10 cellular contexts compared by ENCODE assay signal in the genomic region with DNA sequence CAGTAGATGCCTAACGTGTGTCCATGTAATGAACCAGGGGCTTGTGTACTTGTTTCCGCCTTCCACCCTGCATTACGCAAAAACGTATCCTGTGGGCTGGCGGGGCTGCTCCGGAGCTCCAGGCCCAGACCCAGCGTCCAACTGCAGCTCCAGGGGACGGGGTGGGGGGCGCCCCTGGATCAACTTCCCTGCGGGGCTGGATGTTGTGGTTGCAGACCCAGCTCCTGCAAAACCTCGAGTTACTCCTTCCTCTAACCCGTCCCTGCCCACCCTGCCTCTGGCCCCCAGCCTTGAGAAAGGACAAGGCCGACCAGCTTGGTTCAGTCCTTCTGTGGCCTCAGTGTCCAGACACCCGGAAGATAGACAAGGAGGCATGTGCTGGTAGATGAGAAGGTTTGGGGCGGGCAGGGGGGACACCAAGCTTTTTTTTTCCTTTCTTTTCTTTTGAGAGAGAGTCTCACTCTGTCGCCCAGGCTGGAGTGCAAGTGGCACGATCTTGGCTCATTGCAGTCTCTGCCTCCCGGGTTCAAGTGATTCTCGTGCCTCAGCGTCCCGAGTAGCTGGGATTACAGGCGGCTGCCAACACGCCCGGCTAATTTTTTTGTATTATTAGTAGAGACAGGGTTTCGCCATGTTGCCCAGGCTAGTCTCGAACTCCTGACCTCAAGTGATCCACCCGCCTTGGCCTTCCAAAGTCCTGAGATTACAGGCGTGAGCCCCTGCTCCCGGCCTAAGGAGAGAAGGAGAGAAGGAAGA. TPM values are rescaled to one million over a fixed set of nuclear protein-coding genes. Genes with fewer than 3 reads are reported as not detected.
A peak's percentile ranks its signal among the peaks of the same experiment; 100 is the strongest.
DNase-seq lines count a peak whose midpoint lies in the region; ATAC-seq and TF ChIP-seq lines count a peak whose summit lies in the region.
"Had no signal": no experiment of that assay in that cellular context is flagged by ENCODE, and none has a peak within 500 bp of the region (broad histone marks: within the 10 kb centered on the region; RNA-seq: fewer than 3 reads in every experiment).

No MANE protein-coding gene starts in this region.

- H3K27ac ChIP-seq in layer of hippocampus (ENCODE audit: low read depth, low read length), result peak overlapping the region; percentile 64
- H3K27ac ChIP-seq in thoracic aorta, result peak overlapping the region; percentile 63 to 81

- no peak for ATAC-seq in activated naive CD8-positive, alpha-beta T cell treated with anti-CD3 and anti-CD28 coated beads, Interleukin-2, amount 50 U/mL, for 24 hours
- ATAC-seq in thoracic aorta (ENCODE audit: insufficient number of reproducible peaks, low FRiP score, low read depth), result no peak
- ATAC-seq in HG02981 (IDR thresholded peaks at IDR 0.05; ENCODE audit: unreplicated experiment), result no peak

- no peaks in the 10 kb centered on the region for H3K27me3 ChIP-seq in layer of hippocampus (ENCODE audit: control insufficient read depth, insufficient read depth, low read length)
- no peaks in the 10 kb centered on the region for H3K27me3 ChIP-seq in thoracic aorta (replicated peaks; ENCODE audit: insufficient read depth)

- TF ChIP-seq CTCF in thoracic aorta (IDR thresholded peaks at IDR 0.05), result no peak

- peak overlapping the region; percentile 95 for H3K4me3 ChIP-seq in thoracic aorta

- H3K36me3 Mint-ChIP-seq in T-helper 2 cell treated with Interferon-gamma antibody and Interleukin-4, amounts not matched to agents 5 μg/mL and 100 μg/mL, for 36 hours (ENCODE audit: low read depth), result peaks cover 17% of the 10 kb centered on the region
- peaks cover 7% of the 10 kb centered on the region for H3K36me3 Mint-ChIP-seq in activated naive CD8-positive, alpha-beta T cell treated with anti-CD3 and anti-CD28 coated beads, Interleukin-2, amount 50 U/mL, for 24 hours (ENCODE audit: low read depth)

- H3K4me3 Mint-ChIP-seq in T-helper 2 cell treated with Interferon-gamma antibody and Interleukin-4, amounts not matched to agents 5 μg/mL and 100 μg/mL, for 36 hours, result peak overlapping the region; percentile 98
- H3K4me3 Mint-ChIP-seq in activated naive CD8-positive, alpha-beta T cell treated with anti-CD3 and anti-CD28 coated beads, Interleukin-2, amount 50 U/mL, for 24 hours, result peak overlapping the region; percentile 96

- H3K4me1 ChIP-seq in thoracic aorta (ENCODE audit: control insufficient read depth in 1 of 2, low read depth in 2 of 2), result peaks cover 12 to 20% of the 10 kb centered on the region in 2 donors

- H3K27me3 Mint-ChIP-seq in T-helper 2 cell treated with Interferon-gamma antibody and Interleukin-4, amounts not matched to agents 5 μg/mL and 100 μg/mL, for 36 hours (ENCODE audit: low read depth), result no peaks in the 10 kb centered on the region
- no peaks in the 10 kb centered on the region for H3K27me3 Mint-ChIP-seq in activated naive CD8-positive, alpha-beta T cell treated with anti-CD3 and anti-CD28 coated beads, Interleukin-2, amount 50 U/mL, for 24 hours

- no peak for DNase-seq in T-helper 2 cell treated with Interferon-gamma antibody and Interleukin-4, amounts not matched to agents 5 μg/mL and 100 μg/mL, for 36 hours (ENCODE audit: low spot score)
- no peak for DNase-seq in T-helper 2 cell
- DNase-seq in activated naive CD8-positive, alpha-beta T cell treated with anti-CD3 and anti-CD28 coated beads, Interleukin-2, amount 50 U/mL, for 24 hours, result no peak
- DNase-seq in thoracic aorta (ENCODE audit: low spot score), result no peak
- no peak for DNase-seq in activated CD4-positive, CD25-positive, alpha-beta regulatory T cell (lab: John Stamatoyannopoulos, UW)
- no peak for DNase-seq in NCI-H510A treated with DMSO at 0.1 percent for 48 hours (lab: John Stamatoyannopoulos, UW)

- peaks cover 14% of the 10 kb centered on the region for H3K4me1 Mint-ChIP-seq in T-helper 2 cell treated with Interferon-gamma antibody and Interleukin-4, amounts not matched to agents 5 μg/mL and 100 μg/mL, for 36 hours (ENCODE audit: low read depth)
- H3K4me1 Mint-ChIP-seq in activated naive CD8-positive, alpha-beta T cell treated with anti-CD3 and anti-CD28 coated beads, Interleukin-2, amount 50 U/mL, for 24 hours, result peaks cover 19% of the 10 kb centered on the region

- H3K9me3 Mint-ChIP-seq in T-helper 2 cell treated with Interferon-gamma antibody and Interleukin-4, amounts not matched to agents 5 μg/mL and 100 μg/mL, for 36 hours, result no peaks in the 10 kb centered on the region
- no peaks in the 10 kb centered on the region for H3K9me3 Mint-ChIP-seq in activated naive CD8-positive, alpha-beta T cell treated with anti-CD3 and anti-CD28 coated beads, Interleukin-2, amount 50 U/mL, for 24 hours

- no peaks in the 10 kb centered on the region for H3K9me3 ChIP-seq in thoracic aorta
- H3K9me3 ChIP-seq: mucosa of descending colon had no signal

- peak overlapping the region; percentile 95 for H3K27ac Mint-ChIP-seq in T-helper 2 cell treated with Interferon-gamma antibody and Interleukin-4, amounts not matched to agents 5 μg/mL and 100 μg/mL, for 36 hours
- peak overlapping the region; percentile 95 for H3K27ac Mint-ChIP-seq in activated naive CD8-positive, alpha-beta T cell treated with anti-CD3 and anti-CD28 coated beads, Interleukin-2, amount 50 U/mL, for 24 hours

- peaks cover 18% of the 10 kb centered on the region for H3K36me3 ChIP-seq in thoracic aorta

RNA-seq across cellular contexts. Expression of a gene that starts 0.7 kb away (rescaled TPM):
- 10 to 100 TPM; 79.7 to 94.0 TPM for total RNA-seq in thoracic aorta

RNA-seq across cellular contexts. Expression of a gene that starts 25.3 kb away (rescaled TPM):
- not detected for total RNA-seq in thoracic aorta

RNA-seq across cellular contexts. Expression of a gene that starts 29.7 kb away (rescaled TPM):
- 1 to 10 TPM in 1 of 2 donors, not detected in 1; 1.4 TPM for total RNA-seq in thoracic aorta
- total RNA-seq: NCI-H460 had no signal

RNA-seq across cellular contexts. Expression of a gene that starts 32.0 kb away (rescaled TPM):
- 10 to 100 TPM; 19.1 to 39.9 TPM for total RNA-seq in thoracic aorta

RNA-seq across cellular contexts. Expression of a gene that starts 36.7 kb away (rescaled TPM):
- total RNA-seq in thoracic aorta, result not detected
- total RNA-seq: NCI-H460 had no signal
